ENCODE assay signal across 15 cellular contexts in the genomic region with DNA sequence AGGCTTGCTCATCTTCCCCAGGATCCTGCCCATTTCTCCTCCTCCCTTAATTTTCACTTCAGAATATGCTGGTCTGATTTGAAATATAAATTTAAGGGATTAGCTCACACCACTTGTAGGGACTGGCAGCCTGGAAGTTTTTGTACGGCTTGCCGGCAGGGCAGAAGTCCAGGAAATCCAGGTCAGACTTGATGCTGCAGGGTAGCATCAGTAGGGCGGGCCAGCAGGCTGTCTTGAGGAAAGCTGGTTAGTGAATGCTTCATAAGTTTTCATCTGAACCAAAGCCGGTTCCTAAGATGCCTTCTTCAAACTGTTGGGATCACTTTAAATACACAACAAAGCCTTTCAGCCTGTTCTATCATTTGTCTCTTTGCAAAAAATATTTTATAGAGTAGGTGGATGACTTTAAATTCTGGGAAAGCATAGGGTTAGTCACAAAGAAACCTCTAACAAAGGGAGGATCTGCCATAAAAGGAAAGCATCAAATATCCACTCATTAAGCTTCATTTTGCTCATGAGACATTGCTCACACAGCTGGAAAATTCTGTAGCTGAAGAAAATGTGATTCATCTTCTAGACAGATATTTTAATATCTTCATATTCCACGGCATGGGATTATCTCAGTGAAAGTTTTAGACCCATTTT.
DNase-seq lines count a peak whose midpoint lies in the region; FAIRE-seq and TF ChIP-seq lines count a peak whose summit lies in the region.
"Had no signal": no experiment of that assay in that cellular context is flagged by ENCODE, and none has a peak within 500 bp of the region (broad histone marks: within the 10 kb centered on the region; RNA-seq: fewer than 3 reads in every experiment).

No MANE protein-coding gene starts in this region.

- no peak overlapping the region for H3K4me3 ChIP-seq in adipocyte (ENCODE audit: low read length)
- no peak overlapping the region for H3K4me3 ChIP-seq in right atrium auricular region
- no peak overlapping the region for H3K4me3 ChIP-seq in foreskin fibroblast (ENCODE audit: low read depth in 1 of 2, low read length in 2 of 2)
- H3K4me3 ChIP-seq: GM12878, prostate gland had no signal

- H3K9ac ChIP-seq in adipocyte (ENCODE audit: low read length): no peak overlapping the region

- no peaks in the 10 kb centered on the region for H3K9me3 ChIP-seq in adipocyte (ENCODE audit: control insufficient read depth, low read length)
- no peaks in the 10 kb centered on the region for H3K9me3 ChIP-seq in right atrium auricular region
- H3K9me3 ChIP-seq: prostate gland had no signal

- TF ChIP-seq CTCF in right atrium auricular region (IDR thresholded peaks at IDR 0.05) (no peak), GM13977 (IDR thresholded peaks at IDR 0.05; ENCODE audit: extremely low read depth, insufficient read depth, missing control alignments) (no peak), foreskin fibroblast (IDR thresholded peaks at IDR 0.05; ENCODE audit: low read depth, low read length) (no peak)

- no peaks in the 10 kb centered on the region for H3K27me3 ChIP-seq in adipocyte (replicated peaks; ENCODE audit: control insufficient read depth, insufficient read depth, low read length)
- no peaks in the 10 kb centered on the region for H3K27me3 ChIP-seq in right atrium auricular region

- H3K4me1 ChIP-seq in adipocyte (ENCODE audit: control insufficient read depth, insufficient read depth, low read length) (peaks cover 17% of the 10 kb centered on the region), right atrium auricular region (no peaks in the 10 kb centered on the region)
- H3K4me1 ChIP-seq: prostate gland had no signal

- peak; percentile 29 for DNase-seq in EH (ENCODE audit: low read depth)
- DNase-seq in H54 (ENCODE audit: insufficient read length, low spot score): no peak
- DNase-seq in adipocyte (ENCODE audit: low read depth): peak; percentile 8
- DNase-seq in right atrium auricular region (ENCODE audit: low spot score): peak; percentile 61
- DNase-seq in GM13977 (ENCODE audit: low spot score): no peak
- no peak for DNase-seq in HuH-7.5 (ENCODE audit: low spot score)
- DNase-seq in foreskin fibroblast: no peak
- DNase-seq: activated gamma-delta T cell, Calu3, Kasumi-1, NCI-H2171 had no signal

- peak; percentile 66 for FAIRE-seq in H54 (lab: Jason Lieb, UNC)
- FAIRE-seq: GM12878, RCC 7860, TTC549 had no signal

- peaks cover 3% of the 10 kb centered on the region for H3K36me3 ChIP-seq in adipocyte (ENCODE audit: control insufficient read depth, insufficient read depth, low read length, severe bottlenecking)
- no peaks in the 10 kb centered on the region for H3K36me3 ChIP-seq in right atrium auricular region
- H3K36me3 ChIP-seq: prostate gland had no signal

- no peak for TF ChIP-seq POLR2A in H54 (IDR thresholded peaks at IDR 0.05; ENCODE audit: low read depth, low read length)

- no peak overlapping the region for H3K27ac ChIP-seq in right atrium auricular region
- H3K27ac ChIP-seq: prostate gland had no signal

- in situ Hi-C loops in GM13977 (cut with MboI; ENCODE audit: low pct_unique_long_range_greater_than_20kb, low sequenced_read_pairs, unreplicated experiment): no loop called here

Comparison
In these comparisons a context has a peak if more than half of its experiments do, and no peak if none do; other contexts are left out.
1. DNase-seq: peak in EH (single experiment), adipocyte (single experiment) and right atrium auricular region (single experiment); none in H54 (single experiment), GM13977 (single experiment), HuH-7.5 (single experiment) and foreskin fibroblast (0 of 2).